12 cellular contexts compared by ENCODE assay signal in genomic region chr4:55162396-55162795, GRCh38. TPM values are rescaled to one million over a fixed set of nuclear protein-coding genes. Genes with fewer than 3 reads are reported as not detected.
"Had no signal": no experiment of that assay in that cellular context is flagged by ENCODE, and none has a peak within 500 bp of the region (broad histone marks: within the 10 kb centered on the region; RNA-seq: fewer than 3 reads in every experiment).

No MANE protein-coding gene starts in this region.

- H3K4me1 Mint-ChIP-seq: GM23338 had no signal

- H3K9me3 ChIP-seq: HAP-1 had no signal

- H3K27ac ChIP-seq: GM23248 had no signal

- H3K4me3 Mint-ChIP-seq: GM23338, H9, HFFc6 had no signal

- H3K4me1 ChIP-seq: HAP-1 had no signal

- DNase-seq: GM23248, GOT3, H7, H9, HCEC 1CT, HFFc6 had no signal

- ATAC-seq: GM23338, HCT116 had no signal

- FAIRE-seq: H1, H54 had no signal

- H3K27ac Mint-ChIP-seq: GM23338, H9, HFFc6 had no signal

- H3K9me3 Mint-ChIP-seq: HFFc6 had no signal

- H3K4me3 ChIP-seq: GM23248, GM23338, HAP-1 had no signal

- H3K36me3 ChIP-seq: HAP-1 had no signal

RNA-seq across cellular contexts. Expression of gene KDR, which starts 37.0 kb away (rescaled TPM):
- total RNA-seq: GM23248, H4, HFFc6 had no signal
